ENCODE assay signal across 9 cellular contexts in the genomic region with DNA sequence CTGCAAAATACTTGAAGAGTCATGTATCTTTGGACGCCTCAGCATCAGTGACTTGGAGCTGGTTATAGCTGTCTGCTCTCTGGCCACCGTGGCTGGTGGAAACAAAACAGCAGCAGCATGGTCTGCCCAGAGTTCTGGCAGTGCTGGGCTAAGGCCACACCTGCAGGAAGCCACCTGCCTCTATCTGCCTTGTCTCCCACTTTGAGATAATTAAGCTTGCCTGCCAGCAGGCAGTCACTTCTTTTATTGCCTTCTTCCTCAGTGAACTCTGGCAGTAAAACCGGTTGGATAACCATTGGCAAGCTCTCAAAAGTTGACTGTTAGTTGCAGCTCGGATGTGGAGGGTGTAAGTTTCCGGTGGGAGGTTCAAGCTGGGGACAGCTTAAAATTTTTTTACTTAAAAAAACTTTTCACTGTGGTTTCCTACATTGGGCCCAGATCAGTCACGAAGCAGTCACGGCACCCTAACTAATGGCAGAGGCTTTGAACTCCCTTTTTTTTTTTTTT. TPM values are rescaled to one million over a fixed set of nuclear protein-coding genes. Genes with fewer than 3 reads are reported as not detected.
DNase-seq lines count a peak whose midpoint lies in the region; TF ChIP-seq lines count a peak whose summit lies in the region.
"Had no signal": no experiment of that assay in that cellular context is flagged by ENCODE, and none has a peak within 500 bp of the region (broad histone marks: within the 10 kb centered on the region; RNA-seq: fewer than 3 reads in every experiment).

No MANE protein-coding gene starts in this region.

- H3K4me3 ChIP-seq in ascending aorta: peak overlapping the region; percentile 23 to 88
- H3K4me3 ChIP-seq: SJSA1 had no signal

- peak; percentile 43 for DNase-seq in COLO668 (lab: John Stamatoyannopoulos, UW; ENCODE audit: unreplicated experiment)
- peak; percentile 63 for DNase-seq in GM20000 (ENCODE audit: low spot score)
- DNase-seq in HT1080 (ENCODE audit: low read depth): peak; percentile 74
- peak; percentile 58 for DNase-seq in T follicular helper cell (ENCODE audit: low read depth)
- DNase-seq in ascending aorta (ENCODE audit: low spot score in 2 of 2): peak; percentile 27 to 85
- peak; percentile 44 for DNase-seq in iPS-NIHi7 (ENCODE audit: extremely low spot score)
- peak; percentile 55 for DNase-seq in stimulated activated CD4-positive, alpha-beta T cell treated with anti-CD3 and anti-CD28 coated beads, Interleukin-4, amount 100 ng/mL, for 1 hour
- no peak for DNase-seq in NCI-H82 treated with DMSO at 0.1 percent for 48 hours (lab: John Stamatoyannopoulos, UW; ENCODE audit: unreplicated experiment)

- H3K27me3 ChIP-seq in ascending aorta: no peaks in the 10 kb centered on the region
- H3K27me3 ChIP-seq: SJSA1 had no signal

- H3K9me3 ChIP-seq in ascending aorta: no peaks in the 10 kb centered on the region
- H3K9me3 ChIP-seq: SJSA1 had no signal

- TF ChIP-seq CTCF in GM20000 (IDR thresholded peaks at IDR 0.05; ENCODE audit: extremely low read depth, missing control alignments): no peak
- TF ChIP-seq CTCF in ascending aorta (IDR thresholded peaks at IDR 0.05): no peak

- intact Hi-C loops in ascending aorta (cut with DNase I): loop anchor here (5.0 to 10.0 kb wide), 4 partner anchors 239 to 891 kb away; a partner anchor contains a TSS

- H3K4me1 ChIP-seq in ascending aorta: peaks cover 26 to 65% of the 10 kb centered on the region in 2 donors

- peak overlapping the region; percentile 97 for H3K27ac ChIP-seq in ascending aorta
- H3K27ac ChIP-seq: SJSA1 had no signal

- H3K36me3 ChIP-seq in ascending aorta: no peaks in the 10 kb centered on the region
- H3K36me3 ChIP-seq: SJSA1 had no signal

RNA-seq across cellular contexts. Expression of a gene that starts 4.9 kb away (rescaled TPM):
- 4.4 and 5.9 TPM in 2 replicates for total RNA-seq in HT1080 (2014; rRNA removed; shearing (Covaris generic))
- polyA plus RNA-seq in HT1080 (2015; cell fraction: cytosol; rRNA removed): 14.0 and 15.5 TPM in 2 replicates
- 6.1 and 6.4 TPM in 2 replicates for polyA plus RNA-seq in HT1080 (2015; cell fraction: nucleus; rRNA removed)
- 52.4 TPM for total RNA-seq in ascending aorta

RNA-seq across cellular contexts. Expression of a gene that starts 24.7 kb away (rescaled TPM):
- total RNA-seq in HT1080 (2014; rRNA removed; shearing (Covaris generic)): 30.5 and 40.8 TPM in 2 replicates
- polyA plus RNA-seq in HT1080 (2015; cell fraction: cytosol; rRNA removed): 32.2 and 43.3 TPM in 2 replicates
- polyA plus RNA-seq in HT1080 (2015; cell fraction: nucleus; rRNA removed): 62.4 and 66.8 TPM in 2 replicates
- 28.1 TPM for total RNA-seq in ascending aorta
